Comparison of ENCODE assay signal across 9 cellular contexts in the genomic region with DNA sequence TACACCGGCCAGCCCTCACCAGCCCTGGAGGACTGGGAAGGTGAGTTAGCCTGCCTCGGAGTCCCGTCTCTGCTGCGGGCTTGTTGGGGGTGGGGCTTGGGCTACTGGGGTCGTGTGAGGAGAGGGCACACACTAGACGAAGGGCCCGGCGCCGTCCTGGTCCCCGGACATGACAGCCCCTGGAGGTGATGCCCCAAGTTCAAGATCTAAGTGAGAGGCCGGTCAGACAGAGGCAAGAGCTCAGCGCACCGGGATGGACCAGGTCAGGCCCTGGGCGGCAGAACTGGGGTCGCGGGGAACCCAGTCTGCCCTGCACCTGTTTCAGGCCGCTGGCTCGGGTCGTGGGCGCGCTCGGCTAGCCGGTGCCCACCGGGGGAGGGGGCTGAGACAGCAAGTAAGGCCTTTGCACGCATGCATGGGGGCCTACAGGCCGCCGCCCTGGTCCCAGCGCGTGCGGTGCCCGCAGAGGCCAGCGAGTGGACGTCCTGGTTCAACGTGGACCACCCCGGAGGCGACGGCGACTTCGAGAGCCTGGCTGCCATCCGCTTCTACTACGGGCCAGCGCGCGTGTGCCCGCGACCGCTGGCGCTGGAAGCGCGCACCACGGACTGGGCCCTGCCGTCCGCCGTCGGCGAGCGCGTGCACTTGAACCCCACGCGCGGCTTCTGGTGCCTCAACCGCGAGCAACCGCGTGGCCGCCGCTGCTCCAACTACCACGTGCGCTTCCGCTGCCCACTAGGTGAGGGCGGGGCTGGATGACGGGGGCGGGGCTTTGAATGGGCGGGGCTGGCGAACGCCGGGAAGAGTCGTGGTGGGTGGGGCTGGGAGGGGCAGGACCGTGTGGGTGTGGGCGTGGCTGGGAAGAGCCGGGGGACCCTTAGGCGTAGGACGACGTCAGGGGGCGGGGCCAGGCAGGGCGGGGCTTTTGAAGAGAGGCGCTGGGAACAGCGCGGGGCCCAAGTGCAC. TPM values are rescaled to one million over a fixed set of nuclear protein-coding genes. Genes with fewer than 3 reads are reported as not detected.
A peak's percentile ranks its signal among the peaks of the same experiment; 100 is the strongest.
DNase-seq lines count a peak whose midpoint lies in the region; ATAC-seq and TF ChIP-seq lines count a peak whose summit lies in the region.
"Had no signal": no experiment of that assay in that cellular context is flagged by ENCODE, and none has a peak within 500 bp of the region (broad histone marks: within the 10 kb centered on the region; RNA-seq: fewer than 3 reads in every experiment).

No MANE protein-coding gene starts in this region.

- H3K4me3 Mint-ChIP-seq in activated CD4-positive, alpha-beta T cell treated with anti-CD3 and anti-CD28 coated beads, Interleukin-2, amount 10 ng/mL, durations not matched to agents 7 days and 5 days, result peak overlapping the region; percentile 32
- H3K4me3 Mint-ChIP-seq in natural killer cell, result peak overlapping the region; percentile 35

- no peaks in the 10 kb centered on the region for H3K9me3 ChIP-seq in suprapubic skin

- ATAC-seq in natural killer cell, result peak; percentile 41 to 52 (median 46)
- no peak for ATAC-seq in GM21528 (IDR thresholded peaks at IDR 0.05; ENCODE audit: low FRiP score, unreplicated experiment)

- H3K36me3 ChIP-seq in H7 (replicated peaks; ENCODE audit: control insufficient read depth, insufficient read depth, low read length), result no peaks in the 10 kb centered on the region
- no peaks in the 10 kb centered on the region for H3K36me3 ChIP-seq in suprapubic skin

- H3K9me3 Mint-ChIP-seq in activated CD4-positive, alpha-beta T cell treated with anti-CD3 and anti-CD28 coated beads, Interleukin-2, amount 10 ng/mL, durations not matched to agents 7 days and 5 days, result no peaks in the 10 kb centered on the region
- H3K9me3 Mint-ChIP-seq in natural killer cell, result no peaks in the 10 kb centered on the region

- H3K27ac Mint-ChIP-seq in activated CD4-positive, alpha-beta T cell treated with anti-CD3 and anti-CD28 coated beads, Interleukin-2, amount 10 ng/mL, durations not matched to agents 7 days and 5 days, result no peak overlapping the region
- H3K27ac Mint-ChIP-seq in natural killer cell, result peak overlapping the region in 1 of 2 donors; percentile 59

- peaks cover 39% of the 10 kb centered on the region for H3K4me1 ChIP-seq in suprapubic skin

- no peak for TF ChIP-seq EP300 in suprapubic skin (IDR thresholded peaks at IDR 0.05)

- H3K27me3 ChIP-seq in H7 (ENCODE audit: control insufficient read depth, insufficient read depth, low read length) (peaks cover 27% of the 10 kb centered on the region), suprapubic skin (peaks cover 24% of the 10 kb centered on the region)

- WGBS in suprapubic skin, result 12% methylated on average over 19 of the region's 89 CpGs

- intact Hi-C loops in natural killer cell (cut with micrococcal nuclease), result no loop called here

- CTCF ChIA-PET in activated CD4-positive, alpha-beta T cell treated with anti-CD3 and anti-CD28 coated beads, Interleukin-2, amount 10 ng/mL, durations not matched to agents 7 days and 5 days (lab: Charles Lee), result interaction anchor here (0.7 to 1.6 kb wide), 3 partner anchors 8 to 74 kb away, joined by 3 to 11 read pairs (median 5); no protein-coding TSS in a partner anchor

- H3K4me1 Mint-ChIP-seq in activated CD4-positive, alpha-beta T cell treated with anti-CD3 and anti-CD28 coated beads, Interleukin-2, amount 10 ng/mL, durations not matched to agents 7 days and 5 days, result peaks cover 31% of the 10 kb centered on the region
- H3K4me1 Mint-ChIP-seq in natural killer cell, result peaks cover 13 to 35% of the 10 kb centered on the region in 2 donors

- no peak overlapping the region for H3K27ac ChIP-seq in suprapubic skin
- H3K27ac ChIP-seq: HL-60 had no signal

- H3K36me3 Mint-ChIP-seq in activated CD4-positive, alpha-beta T cell treated with anti-CD3 and anti-CD28 coated beads, Interleukin-2, amount 10 ng/mL, durations not matched to agents 7 days and 5 days (ENCODE audit: low read depth), result peaks cover 1% of the 10 kb centered on the region
- H3K36me3 Mint-ChIP-seq in natural killer cell, result no peaks in the 10 kb centered on the region

- POLR2A ChIA-PET in activated CD4-positive, alpha-beta T cell treated with anti-CD3 and anti-CD28 coated beads, Interleukin-2, amount 10 ng/mL, durations not matched to agents 7 days and 5 days (lab: Charles Lee), result no interaction called here

- TF ChIP-seq CTCF in natural killer cell (IDR thresholded peaks at IDR 0.05) (no peak), suprapubic skin (IDR thresholded peaks at IDR 0.05) (no peak)

- TF ChIP-seq POLR2A in suprapubic skin (IDR thresholded peaks at IDR 0.05), result no peak

- H3K4me3 ChIP-seq in H7 (ENCODE audit: insufficient read depth, low read depth, low read length) (peak overlapping the region; percentile 45), suprapubic skin (peak overlapping the region; percentile 39)

- DNase-seq in H7 (peak; percentile 97), ecto neural progenitor cell (ENCODE audit: low spot score) (peak; percentile 79), natural killer cell (no peak), suprapubic skin (ENCODE audit: low spot score in 2 of 2) (no peak), GM19238 (ENCODE audit: insufficient read length, low spot score) (no peak), D341Med (ENCODE audit: low spot score) (no peak)
- peak; percentile 58 for DNase-seq in activated CD4-positive, alpha-beta T cell treated with anti-CD3 and anti-CD28 coated beads, Interleukin-2, amount 10 ng/mL, durations not matched to agents 7 days and 5 days

- H3K27me3 Mint-ChIP-seq in activated CD4-positive, alpha-beta T cell treated with anti-CD3 and anti-CD28 coated beads, Interleukin-2, amount 10 ng/mL, durations not matched to agents 7 days and 5 days, result peaks cover 24% of the 10 kb centered on the region
- H3K27me3 Mint-ChIP-seq in natural killer cell (ENCODE audit: low read depth in 2 of 2), result peaks cover 0 to 17% of the 10 kb centered on the region in 2 donors

RNA-seq across cellular contexts. Expression of gene CILP2, which starts 2.0 kb away (rescaled TPM):
- 4.4 and 7.0 TPM in 2 replicates for total RNA-seq in H7 (2014; rRNA removed; shearing (Covaris generic))
- under 1 TPM in 1 of 2 experiments, not detected in 1; 0.25 TPM for total RNA-seq in activated CD4-positive, alpha-beta T cell treated with anti-CD3 and anti-CD28 coated beads, Interleukin-2, amount 10 ng/mL, durations not matched to agents 7 days and 5 days
- total RNA-seq in natural killer cell (under 1 TPM; 0.05 to 0.20 (median 0.11) TPM), suprapubic skin (under 1 TPM; 0.15 to 0.44 (median 0.21) TPM)

RNA-seq across cellular contexts. Expression of gene YJEFN3, which starts 11.3 kb away (rescaled TPM):
- 0.74 and 1.2 TPM in 2 replicates for total RNA-seq in H7 (2014; rRNA removed; shearing (Covaris generic))
- total RNA-seq in activated CD4-positive, alpha-beta T cell treated with anti-CD3 and anti-CD28 coated beads, Interleukin-2, amount 10 ng/mL, durations not matched to agents 7 days and 5 days, result 10 to 100 TPM; 12.8 to 13.2 TPM
- total RNA-seq in natural killer cell (1 to 10 TPM; 4.0 to 6.0 (median 4.3) TPM), suprapubic skin (10 to 100 TPM in 1 of 4 donors, 1 to 10 TPM in 3; 1.1 to 12.0 (median 1.7) TPM)

RNA-seq across cellular contexts. Expression of gene NDUFA13, which starts 24.0 kb away (rescaled TPM):
- total RNA-seq in H7 (2014; rRNA removed; shearing (Covaris generic)), result 249 and 291 TPM in 2 replicates
- 100 to 1,000 TPM; 314 to 363 TPM for total RNA-seq in activated CD4-positive, alpha-beta T cell treated with anti-CD3 and anti-CD28 coated beads, Interleukin-2, amount 10 ng/mL, durations not matched to agents 7 days and 5 days
- total RNA-seq in natural killer cell (100 to 1,000 TPM; 165 to 191 (median 188) TPM), suprapubic skin (100 to 1,000 TPM in 3 of 4 donors, 10 to 100 TPM in 1; 94.4 to 160 (median 109) TPM)

RNA-seq across cellular contexts. Expression of gene TSSK6, which starts 24.7 kb away (rescaled TPM):
- 4.7 and 9.8 TPM in 2 replicates for total RNA-seq in H7 (2014; rRNA removed; shearing (Covaris generic))
- total RNA-seq in activated CD4-positive, alpha-beta T cell treated with anti-CD3 and anti-CD28 coated beads, Interleukin-2, amount 10 ng/mL, durations not matched to agents 7 days and 5 days, result 1 to 10 TPM; 3.7 to 4.4 TPM
- total RNA-seq in natural killer cell (1 to 10 TPM; 2.2 to 2.5 (median 2.3) TPM), suprapubic skin (1 to 10 TPM; 1.9 to 3.8 (median 3.0) TPM)

Comparison
In these comparisons a context has a peak if more than half of its experiments do, and no peak if none do; other contexts are left out.
1. DNase-seq: peak in H7 (single experiment), activated CD4-positive, alpha-beta T cell treated with anti-CD3 and anti-CD28 coated beads, Interleukin-2, amount 10 ng/mL, durations not matched to agents 7 days and 5 days (single experiment) and ecto neural progenitor cell (single experiment); none in natural killer cell (single experiment), suprapubic skin (0 of 2), GM19238 (single experiment) and D341Med (single experiment).